Comparison of ENCODE assay signal across 30 cellular contexts in the genomic region with DNA sequence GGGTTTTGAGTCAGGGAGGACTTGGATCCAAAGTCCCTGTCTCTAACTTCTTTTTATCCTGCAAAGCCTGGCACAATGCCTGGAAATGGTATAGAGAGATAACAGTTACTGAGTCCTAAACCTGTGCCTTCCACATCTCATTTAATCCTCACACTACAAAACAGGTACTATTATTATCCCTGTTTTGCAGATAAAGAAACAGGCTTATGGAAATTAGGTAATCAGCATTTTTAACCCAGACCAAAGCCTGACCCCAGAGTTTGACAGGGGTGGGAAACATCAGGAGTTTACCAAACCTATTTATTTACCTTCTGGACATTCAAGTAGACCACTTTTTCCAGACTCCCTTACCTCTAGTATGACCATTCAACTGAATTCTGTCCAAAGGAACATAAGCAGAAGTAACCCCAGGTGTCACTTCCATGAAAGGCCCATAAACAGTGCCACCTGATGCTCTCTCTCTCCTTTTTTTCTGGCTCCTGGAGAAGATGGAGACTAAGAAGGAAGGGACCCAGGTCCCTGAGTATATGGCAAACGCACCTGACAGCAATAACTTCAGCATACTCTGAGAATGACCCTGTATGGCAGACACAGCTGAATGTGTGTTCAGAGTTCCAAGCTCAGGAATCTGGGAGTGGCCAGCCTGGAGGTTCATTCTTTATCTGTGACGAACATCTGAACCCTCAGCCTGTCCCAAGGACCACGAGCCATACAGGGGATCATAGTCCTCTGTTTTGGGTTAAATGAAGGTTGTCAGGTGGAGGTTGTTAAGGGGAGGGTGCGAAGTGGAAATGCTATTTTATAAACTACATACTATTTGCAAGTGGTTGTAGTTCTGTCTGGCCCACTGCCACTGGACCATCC.
DNase-seq lines count a peak whose midpoint lies in the region; ATAC-seq and TF ChIP-seq lines count a peak whose summit lies in the region.
"Had no signal": no experiment of that assay in that cellular context is flagged by ENCODE, and none has a peak within 500 bp of the region (broad histone marks: within the 10 kb centered on the region; RNA-seq: fewer than 3 reads in every experiment).

No MANE protein-coding gene starts in this region.

- H3K36me3 ChIP-seq in left lung = no peaks in the 10 kb centered on the region
- H3K36me3 ChIP-seq: ascending aorta, HAP-1, ovary, thoracic aorta, vagina had no signal

- H3K9me3 ChIP-seq in left lung = no peaks in the 10 kb centered on the region
- H3K9me3 ChIP-seq: ascending aorta, HAP-1, ovary, thoracic aorta, vagina had no signal

- no peak for TF ChIP-seq CTCF in left lung (IDR thresholded peaks at IDR 0.05)

- intact Hi-C loops in left lung (cut with DNase I) = no loop called here

- no peak overlapping the region for H3K27ac ChIP-seq in left lung
- H3K27ac ChIP-seq: ascending aorta, coronary artery, ovary, skin epidermis, thoracic aorta, vagina had no signal

- DNase-seq in EL = peak; percentile 23
- DNase-seq in astrocyte of the hippocampus (ENCODE audit: low read depth, low spot score) = peak; percentile 19
- DNase-seq in kidney tubule cell (ENCODE audit: low spot score) = peak; percentile 30
- DNase-seq in renal cortical epithelial cell (ENCODE audit: low read depth) = peak; percentile 31
- no peak for DNase-seq in left lung
- DNase-seq in dermis blood vessel endothelial cell = no peak
- no peak for DNase-seq in HK-2 (ENCODE audit: unreplicated experiment)
- DNase-seq: ACHN; activated CD4-positive, alpha-beta T cell treated with anti-CD3 and anti-CD28 coated beads, Interleukin-2, amount 50 U/mL, for 1 hour; activated CD4-positive, CD25-positive, alpha-beta regulatory T cell; activated gamma-delta T cell treated with Interleukin-2 at 50 U/mL for 16 hours; activated naive CD8-positive, alpha-beta T cell treated with anti-CD3 and anti-CD28 coated beads, Interleukin-2, amount 10 ng/mL, durations not matched to agents 7 days and 5 days; activated T-cell treated with anti-CD3 and anti-CD28 coated beads, Interleukin-2, amount 50 U/mL, for 4 hours; caudate nucleus; CD4-positive, alpha-beta memory T cell; DMS 273 treated with DMSO at 0.1 percent for 48 hours; effector memory CD4-positive, alpha-beta T cell; glutamatergic neuron; kidney; NCI-H1048; NCI-H446; NCI-H774; ovary had no signal

- H3K27me3 ChIP-seq in left lung = no peaks in the 10 kb centered on the region
- H3K27me3 ChIP-seq: ascending aorta, ovary, vagina had no signal

- H3K4me1 ChIP-seq in left lung = no peaks in the 10 kb centered on the region
- H3K4me1 ChIP-seq: ascending aorta, HAP-1 had no signal

- ATAC-seq in left lung (no peak), HG03159 (IDR thresholded peaks at IDR 0.05; ENCODE audit: unreplicated experiment) (no peak)
- ATAC-seq: activated T-cell treated with anti-CD3 and anti-CD28 coated beads, Interleukin-2, amount 50 U/mL, for 4 hours had no signal

- no peak overlapping the region for H3K4me3 ChIP-seq in left lung
- H3K4me3 ChIP-seq: ascending aorta, coronary artery, HAP-1, ovary, skin epidermis, thoracic aorta, vagina had no signal

Comparison
In these comparisons a context has a peak if more than half of its experiments do, and no peak if none do; other contexts are left out.
1. DNase-seq: peak in EL (single experiment), astrocyte of the hippocampus (single experiment), kidney tubule cell (single experiment) and renal cortical epithelial cell (single experiment); none in left lung (0 of 2), dermis blood vessel endothelial cell (single experiment) and HK-2 (single experiment).